Comparison of ENCODE assay signal across 8 cellular contexts in genomic region chr2:171086352-171087290, GRCh38.
DNase-seq lines count a peak whose midpoint lies in the region; ATAC-seq, FAIRE-seq and TF ChIP-seq lines count a peak whose summit lies in the region.

No MANE protein-coding gene starts in this region.

- H3K79me1 ChIP-seq in H1 (ENCODE audit: low read depth, low read length) = no peaks in the 10 kb centered on the region; the same call in 1 of the 2 replicates

- H3K9ac ChIP-seq in H1 (replicated peaks in 1 of 4; ENCODE audit: extremely low read depth in 1 of 4, low read depth in 3 of 4, low read length in 3 of 4) = no peak overlapping the region

- H3K4ac ChIP-seq in H1 (replicated peaks; ENCODE audit: insufficient read length, low read depth, low read length) = no peak overlapping the region

- FAIRE-seq in H1 (lab: Jason Lieb, UNC) = peak; percentile 98

- H4K8ac ChIP-seq in H1 (ENCODE audit: extremely low read depth, insufficient read depth, low read length) = no peak overlapping the region

- H3K18ac ChIP-seq in H1 (ENCODE audit: extremely low read depth, low read length) = no peak overlapping the region

- peak overlapping the region in 1 of 2 experiments; percentile 10; a peak in 2 of 4 replicates for H3K4me2 ChIP-seq in H1 (ENCODE audit: insufficient read depth in 1 of 2, low read depth in 2 of 2, low read length in 2 of 2)

- peak; percentile 40 to 53 for TF ChIP-seq RAD21 in H1 (IDR thresholded peaks at IDR 0.05 in 1 of 2, conservative IDR thresholded peaks at IDR 0.05 in 1 of 2; ENCODE audit: low read depth in 2 of 2, low read length in 2 of 2)

- H3K36me3 ChIP-seq in MG63 (no peaks in the 10 kb centered on the region), H1 (ENCODE audit: control insufficient read depth in 2 of 4, insufficient read depth in 4 of 4, low read length in 3 of 4) (no peaks in the 10 kb centered on the region; a peak in 1 of 8 replicates), mucosa of descending colon (ENCODE audit: low read depth) (no peaks in the 10 kb centered on the region), thymus (ENCODE audit: control insufficient read depth, insufficient read depth) (no peaks in the 10 kb centered on the region)

- no peak overlapping the region for H2BK120ac ChIP-seq in H1 (replicated peaks; ENCODE audit: low read depth, low read length)

- H2BK15ac ChIP-seq in H1 (ENCODE audit: low read length) = no peak overlapping the region

- no peak overlapping the region for H2BK20ac ChIP-seq in H1 (ENCODE audit: low read length)

- DNase-seq in GM03348 (ENCODE audit: low spot score) (peak; percentile 40), MG63 (peak; percentile 27), H1 (ENCODE audit: low read depth in 1 of 2, low spot score in 2 of 2) (peak in 1 of 2 experiments; percentile 34), mucosa of descending colon (peak in 1 of 3 donors; percentile 71), NCI-H1930 (lab: John Stamatoyannopoulos, UW) (no peak)
- peak; percentile 40 for DNase-seq in activated CD4-positive, CD25-positive, alpha-beta regulatory T cell treated with anti-CD3 and anti-CD28 coated beads, Interleukin-2, amount 50 U/mL, for 72 hours

- POLR2A ChIA-PET in H1 (lab: Charles Lee; ENCODE audit: partially characterized antibody) = no interaction called here

- H2BK12ac ChIP-seq in H1 (ENCODE audit: low read depth, low read length) = no peak overlapping the region

- no peak overlapping the region for H2AFZ ChIP-seq in H1 (ENCODE audit: low read length)

- intact Hi-C loops in mucosa of descending colon (cut with DNase I, micrococcal nuclease) = no loop called here

- no peak overlapping the region for H3K56ac ChIP-seq in H1 (replicated peaks; ENCODE audit: insufficient read length, low read depth, low read length)

- H3K27ac ChIP-seq in H1 (ENCODE audit: low read depth, low read length) (no peak overlapping the region), thymus (ENCODE audit: low read depth) (peak overlapping the region; percentile 60)

- CTCF ChIA-PET in H1 (lab: Charles Lee; ENCODE audit: partially characterized antibody) = interaction anchor here (0.5 to 3.4 kb wide), 49 partner anchors 9 to 445 kb away, joined by 3 to 17 read pairs (median 3); partner anchors contain the start of genes DCAF17 and METTL8

- no peak overlapping the region for H3K23ac ChIP-seq in H1 (ENCODE audit: insufficient read length)

- H3K9me3 ChIP-seq in MG63 (no peaks in the 10 kb centered on the region), H1 (ENCODE audit: insufficient read depth in 2 of 2, low read depth in 1 of 2, low read length in 1 of 2) (no peaks in the 10 kb centered on the region), mucosa of descending colon (no peaks in the 10 kb centered on the region), thymus (ENCODE audit: control insufficient read depth) (no peaks in the 10 kb centered on the region)

- TF ChIP-seq EP300 in H1 (IDR thresholded peaks at IDR 0.05; ENCODE audit: borderline replicate concordance in 1 of 2, low read depth in 2 of 2, low read length in 2 of 2) = no peak

- no peak overlapping the region for H2BK5ac ChIP-seq in H1 (ENCODE audit: low read depth, low read length)

- H4K20me1 ChIP-seq in H1 (replicated peaks in 1 of 2; ENCODE audit: control insufficient read depth in 1 of 2, insufficient read depth in 2 of 2, low read length in 2 of 2) = peaks cover 0 to 2% of the 10 kb centered on the region in 2 experiments

- H3K23me2 ChIP-seq in H1 (ENCODE audit: low read depth, low read length) = no peaks in the 10 kb centered on the region

- no peak overlapping the region for H4K91ac ChIP-seq in H1 (replicated peaks; ENCODE audit: insufficient read length, low read length)

- 70% methylated on average over 13 of the region's 13 CpGs; no CpG with 5 or more reads in 1 of the 2 experiments for WGBS in H1 (ENCODE audit: extremely low coverage in 1 of 2, insufficient coverage in 1 of 2, insufficient read length in 1 of 2, insufficient replicate concordance in 2 of 2, low coverage in 1 of 2, low lambda C conversion rate in 2 of 2, missing lambda C conversion rate in 1 of 2), 2 experiments
- WGBS in thymus = 66% methylated on average over 13 of the region's 13 CpGs

- no peak overlapping the region for H4K5ac ChIP-seq in H1 (ENCODE audit: insufficient read length, low read depth, low read length)

- ATAC-seq in mucosa of descending colon (peak; percentile 85), HG02970 (IDR thresholded peaks at IDR 0.05; ENCODE audit: low FRiP score, unreplicated experiment) (no peak)

- H3K14ac ChIP-seq in H1 (ENCODE audit: insufficient read length) = no peak overlapping the region

- H3K27me3 ChIP-seq in MG63 (no peaks in the 10 kb centered on the region), H1 (replicated peaks in 1 of 4; ENCODE audit: control insufficient read depth in 3 of 4, extremely low read depth in 1 of 4, insufficient read depth in 3 of 4, low read length in 3 of 4) (no peaks in the 10 kb centered on the region), thymus (ENCODE audit: control insufficient read depth, insufficient read depth) (no peaks in the 10 kb centered on the region)

- TF ChIP-seq POLR2A in H1 (IDR thresholded peaks at IDR 0.05; ENCODE audit: control extremely low read depth in 1 of 2, low read depth in 2 of 2, low read length in 2 of 2) = no peak

- TF ChIP-seq CTCF in H1 (IDR thresholded peaks at IDR 0.05; ENCODE audit: control extremely low read depth in 1 of 3, insufficient read depth in 1 of 3, low read depth in 1 of 3, low read length in 3 of 3) = peak in 2 of 3 experiments; percentile 48 to 79; a peak in 2 of 4 replicates
- TF ChIP-seq CTCF in mucosa of descending colon (IDR thresholded peaks at IDR 0.05) = peak; percentile 23

- no peak overlapping the region for H2AK5ac ChIP-seq in H1 (ENCODE audit: low read depth, low read length)

- H3K79me2 ChIP-seq in H1 (ENCODE audit: control insufficient read depth in 1 of 2, insufficient read depth in 2 of 2, low read length in 2 of 2) = peaks cover 0 to 95% of the 10 kb centered on the region in 2 experiments; a peak in 3 of 4 replicates

- H3K4me1 ChIP-seq in H1 (replicated peaks in 1 of 4; ENCODE audit: control insufficient read depth in 3 of 4, insufficient read depth in 4 of 4, low read length in 3 of 4) (peaks cover 0 to 5% (median 0%) of the 10 kb centered on the region in 4 experiments; a peak in 2 of 7 replicates), mucosa of descending colon (ENCODE audit: low read depth) (peaks cover 11% of the 10 kb centered on the region), thymus (ENCODE audit: control insufficient read depth, insufficient read depth, low read length) (peaks cover 16% of the 10 kb centered on the region)

- no peak overlapping the region for H3K4me3 ChIP-seq in MG63
- no peak overlapping the region for H3K4me3 ChIP-seq in H1 (ENCODE audit: extremely low read depth in 1 of 4, insufficient read depth in 2 of 4, low read depth in 3 of 4, low read length in 4 of 4)
- no peak overlapping the region for H3K4me3 ChIP-seq in mucosa of descending colon
- H3K4me3 ChIP-seq in thymus (ENCODE audit: low read length) = peak overlapping the region; percentile 43

TF ChIP-seq in H1, 55 proteins besides CTCF, POLR2A, EP300 and RAD21 (continues in another document):
- TF ChIP-seq SIX5 (IDR thresholded peaks at IDR 0.05; ENCODE audit: low read depth, low read length) (no peak), ASH2L (IDR thresholded peaks at IDR 0.05; ENCODE audit: low read length) (peak; percentile 23)

Comparison
In these comparisons a context has a peak if more than half of its experiments do, and no peak if none do; other contexts are left out.
1. DNase-seq: peak in GM03348 (single experiment), MG63 (single experiment) and activated CD4-positive, CD25-positive, alpha-beta regulatory T cell treated with anti-CD3 and anti-CD28 coated beads, Interleukin-2, amount 50 U/mL, for 72 hours (single experiment); none in NCI-H1930 (0 of 2).